9 cellular contexts compared by ENCODE assay signal in the genomic region with DNA sequence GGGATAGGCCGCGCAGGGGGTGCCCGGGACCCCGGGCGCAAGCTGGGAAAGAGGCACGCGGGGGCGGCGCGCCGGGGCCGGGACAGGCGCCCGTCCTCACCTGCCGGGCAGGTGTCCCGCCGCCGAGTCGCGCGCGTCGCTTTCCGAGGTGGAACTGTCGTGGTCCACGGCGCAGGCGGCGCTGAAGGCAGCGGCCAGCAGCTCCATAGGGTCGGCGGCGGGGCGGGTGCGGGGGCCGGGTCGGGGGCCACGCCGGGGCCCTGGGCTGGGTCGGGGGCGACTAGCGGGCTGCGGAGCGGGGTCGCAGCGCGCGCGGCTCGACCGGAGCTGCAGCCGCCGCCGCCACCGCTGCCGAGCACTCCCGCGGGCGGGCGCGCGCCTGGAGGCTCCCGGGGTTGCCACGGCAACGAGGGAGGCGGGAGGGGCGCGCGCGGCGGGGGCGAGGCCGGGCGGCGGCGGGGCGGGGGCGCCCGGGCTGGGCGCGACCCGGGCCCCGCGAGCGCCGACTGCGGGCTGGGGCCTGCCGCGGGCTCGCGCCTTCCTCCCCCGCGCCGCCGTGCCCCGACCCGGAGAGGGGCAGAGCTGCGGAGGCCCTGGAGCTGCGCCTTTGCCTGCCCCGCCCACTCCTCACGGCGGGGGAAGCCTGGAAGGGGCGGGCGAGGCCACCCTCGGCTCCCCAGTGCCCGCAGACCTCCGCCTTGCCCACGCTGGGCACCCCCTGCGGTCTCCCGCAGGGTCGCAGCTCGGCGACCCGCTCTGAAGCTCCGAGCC. TPM values are rescaled to one million over a fixed set of nuclear protein-coding genes. Genes with fewer than 3 reads are reported as not detected.
DNase-seq lines count a peak whose midpoint lies in the region; ATAC-seq, FAIRE-seq and TF ChIP-seq lines count a peak whose summit lies in the region.
"Had no signal": no experiment of that assay in that cellular context is flagged by ENCODE, and none has a peak within 500 bp of the region (broad histone marks: within the 10 kb centered on the region; RNA-seq: fewer than 3 reads in every experiment).

No MANE protein-coding gene starts in this region.

- H3K9me3 Mint-ChIP-seq in nephron: peaks cover 7% of the 10 kb centered on the region

- peaks cover 75% of the 10 kb centered on the region for H3K27me3 ChIP-seq in HUES48 (ENCODE audit: control insufficient read depth, insufficient read depth, low read length)
- no peaks in the 10 kb centered on the region for H3K27me3 ChIP-seq in HepG2 (ENCODE audit: control insufficient read depth in 1 of 2, insufficient read depth in 2 of 2, low read length in 2 of 2)

- WGBS in HepG2 (ENCODE audit: low lambda C conversion rate): 98% methylated on average over 113 of the region's 115 CpGs

- peaks cover 84% of the 10 kb centered on the region for H3K27me3 Mint-ChIP-seq in nephron (ENCODE audit: low read depth)

- H3K27ac Mint-ChIP-seq in nephron: no peak overlapping the region

- no peak overlapping the region for H2AFZ ChIP-seq in HepG2 (ENCODE audit: low read length)

- CTCF ChIA-PET in HepG2 (lab: Yijun Ruan, JAX; ENCODE audit: low intra/inter-chr PET ratio, low total read pairs): no interaction called here

- H3K4me2 ChIP-seq in HepG2 (ENCODE audit: low read depth, low read length): no peak overlapping the region

- H3K36me3 ChIP-seq in HUES48 (ENCODE audit: control insufficient read depth, insufficient read depth, low read length): no peaks in the 10 kb centered on the region
- peaks cover 3 to 15% of the 10 kb centered on the region in 2 experiments; a peak in 4 of 5 replicates for H3K36me3 ChIP-seq in HepG2 (replicated peaks in 1 of 2; ENCODE audit: control insufficient read depth in 1 of 2, insufficient read depth in 2 of 2, low read length in 2 of 2)

- BruUV-seq in HepG2 (replicated peaks; lab: Mats Ljungman, UMichigan): no TSS peak

- DNase-seq in AG09309 (ENCODE audit: low read depth) (no peak), coronary artery (ENCODE audit: low spot score) (no peak), foreskin fibroblast (no peak), NOMO-1 treated with DMSO at 0.1 percent for 48 hours (lab: John Stamatoyannopoulos, UW; ENCODE audit: unreplicated experiment) (no peak), HepG2 (ENCODE audit: low spot score) (no peak)
- no peak for DNase-seq in central memory CD4-positive, alpha-beta T cell
- DNase-seq: cortex of kidney had no signal

- in situ Hi-C loops in HepG2 (cut with HindIII; ENCODE audit: extremely low pct_ligation_motif_present, low pct_unique_long_range_greater_than_20kb): no loop called here

- no peak for ATAC-seq in HepG2

- H3K9me3 ChIP-seq in HUES48 (ENCODE audit: control insufficient read depth, insufficient read depth, low read length): no peaks in the 10 kb centered on the region
- H3K9me3 ChIP-seq in HepG2 (ENCODE audit: low read length): no peaks in the 10 kb centered on the region

- TF ChIP-seq EP300 in HepG2 (IDR thresholded peaks at IDR 0.05; ENCODE audit: low read depth in 2 of 2, low read length in 2 of 2): no peak
- TF ChIP-seq EP300 in HepG2 (CRISPR knock-in tag; IDR thresholded peaks at IDR 0.05; ENCODE audit: borderline replicate concordance): no peak

- H3K4me1 ChIP-seq in HUES48 (ENCODE audit: control insufficient read depth, insufficient read depth, low read length): peaks cover 22% of the 10 kb centered on the region; the same call in 1 of the 2 replicates
- H3K4me1 ChIP-seq in HepG2 (ENCODE audit: insufficient read depth, low read length): no peaks in the 10 kb centered on the region

- no peaks in the 10 kb centered on the region for H3K36me3 Mint-ChIP-seq in nephron (ENCODE audit: low read depth)

- no peak for FAIRE-seq in HepG2 (lab: Jason Lieb, UNC)

- H3K4me3 ChIP-seq in AG09309 (ENCODE audit: control insufficient read depth, low read depth, low read length) (peak overlapping the region; percentile 43), HUES48 (ENCODE audit: low read depth, low read length) (peak overlapping the region; percentile 69), coronary artery (peak overlapping the region; percentile 76), foreskin fibroblast (ENCODE audit: low read depth in 1 of 2, low read length in 2 of 2) (peak overlapping the region in 1 of 2 donors; percentile 7), HepG2 (replicated peaks in 1 of 3; ENCODE audit: insufficient read depth in 1 of 3, low read depth in 2 of 3, low read length in 3 of 3) (no peak overlapping the region)

- no peaks in the 10 kb centered on the region for H3K79me2 ChIP-seq in HepG2 (ENCODE audit: insufficient read depth, low read length)

- POLR2A ChIA-PET in HepG2 (lab: Yijun Ruan, JAX): no interaction called here

- peak overlapping the region in 2 of 3 experiments; percentile 76 to 81 for H3K4me3 Mint-ChIP-seq in nephron

- no peaks in the 10 kb centered on the region for H4K20me1 ChIP-seq in HepG2 (ENCODE audit: insufficient read depth, low read length)

- intact Hi-C loops in HepG2 (cut with micrococcal nuclease; ENCODE audit: unreplicated experiment): no loop called here

- TF ChIP-seq CTCF in AG09309 (IDR thresholded peaks at IDR 0.05; ENCODE audit: control insufficient read depth, insufficient read depth, low read depth, low read length, missing control alignments): no peak
- TF ChIP-seq CTCF in coronary artery (IDR thresholded peaks at IDR 0.05): no peak
- TF ChIP-seq CTCF in nephron (IDR thresholded peaks at IDR 0.05; ENCODE audit: unreplicated experiment in 3 of 3): no peak
- TF ChIP-seq CTCF in foreskin fibroblast (IDR thresholded peaks at IDR 0.05; ENCODE audit: low read depth, low read length): no peak
- TF ChIP-seq CTCF in HepG2 (CRISPR knock-in tag; IDR thresholded peaks at IDR 0.05): no peak

- no peak for TF ChIP-seq RAD21 in HepG2 (CRISPR knock-in tag; IDR thresholded peaks at IDR 0.05)

- H3K27ac ChIP-seq in HUES48 (ENCODE audit: low read depth, low read length) (no peak overlapping the region), coronary artery (no peak overlapping the region), HepG2 (ENCODE audit: extremely low read length, insufficient read depth, low read length) (no peak overlapping the region)

- no peak overlapping the region for H3K9ac ChIP-seq in HUES48 (ENCODE audit: low read depth, low read length)
- no peak overlapping the region for H3K9ac ChIP-seq in HepG2 (ENCODE audit: insufficient read depth, low read depth, low read length)

- TF ChIP-seq POLR2A in HepG2 (IDR thresholded peaks at IDR 0.05; ENCODE audit: insufficient read depth in 1 of 2, low read depth in 2 of 2, low read length in 2 of 2): no peak

- H3K4me1 Mint-ChIP-seq in nephron: peaks cover 25% of the 10 kb centered on the region

TF ChIP-seq in HepG2, 621 proteins besides CTCF, POLR2A, EP300 and RAD21 (continues in another document):
- TF ChIP-seq, protein P1, sequence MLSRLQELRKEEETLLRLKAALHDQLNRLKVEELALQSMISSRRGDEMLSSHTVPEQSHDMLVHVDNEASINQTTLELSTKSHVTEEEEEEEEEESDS (CRISPR knock-in tag; IDR thresholded peaks at IDR 0.05; ENCODE audit: borderline replicate concordance): no peak
- TF ChIP-seq ZFP62 (CRISPR knock-in tag; IDR thresholded peaks at IDR 0.05) (no peak), NCOA2 (CRISPR knock-in tag; IDR thresholded peaks at IDR 0.05) (no peak), JDP2 (CRISPR knock-in tag; IDR thresholded peaks at IDR 0.05; ENCODE audit: borderline replicate concordance) (no peak)
- TF ChIP-seq, protein P2, sequence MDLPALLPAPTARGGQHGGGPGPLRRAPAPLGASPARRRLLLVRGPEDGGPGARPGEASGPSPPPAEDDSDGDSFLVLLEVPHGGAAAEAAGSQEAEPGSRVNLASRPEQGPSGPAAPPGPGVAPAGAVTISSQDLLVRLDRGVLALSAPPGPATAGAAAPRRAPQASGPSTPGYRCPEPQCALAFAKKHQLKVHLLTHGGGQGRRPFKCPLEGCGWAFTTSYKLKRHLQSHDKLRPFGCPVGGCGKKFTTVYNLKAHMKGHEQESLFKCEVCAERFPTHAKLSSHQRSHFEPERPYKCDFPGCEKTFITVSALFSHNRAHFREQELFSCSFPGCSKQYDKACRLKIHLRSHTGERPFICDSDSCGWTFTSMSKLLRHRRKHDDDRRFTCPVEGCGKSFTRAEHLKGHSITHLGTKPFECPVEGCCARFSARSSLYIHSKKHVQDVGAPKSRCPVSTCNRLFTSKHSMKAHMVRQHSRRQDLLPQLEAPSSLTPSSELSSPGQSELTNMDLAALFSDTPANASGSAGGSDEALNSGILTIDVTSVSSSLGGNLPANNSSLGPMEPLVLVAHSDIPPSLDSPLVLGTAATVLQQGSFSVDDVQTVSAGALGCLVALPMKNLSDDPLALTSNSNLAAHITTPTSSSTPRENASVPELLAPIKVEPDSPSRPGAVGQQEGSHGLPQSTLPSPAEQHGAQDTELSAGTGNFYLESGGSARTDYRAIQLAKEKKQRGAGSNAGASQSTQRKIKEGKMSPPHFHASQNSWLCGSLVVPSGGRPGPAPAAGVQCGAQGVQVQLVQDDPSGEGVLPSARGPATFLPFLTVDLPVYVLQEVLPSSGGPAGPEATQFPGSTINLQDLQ (CRISPR knock-in tag; IDR thresholded peaks at IDR 0.05): no peak

RNA-seq across cellular contexts. Expression of a gene that starts 57.9 kb away (rescaled TPM):
- total RNA-seq in HepG2 (2016; rRNA removed; fragmentation: Illumina TruSeq; extraction: Trizol): 48.5 and 86.1 TPM in 2 replicates
- total RNA-seq in HepG2 (2016; cell fraction: cytosol; rRNA removed; fragmentation: Illumina TruSeq; extraction: Trizol; ENCODE audit: low read depth): 64.6 and 82.7 TPM in 2 replicates
- total RNA-seq in HepG2 (2016; cell fraction: insoluble cytoplasmic fraction; rRNA removed; fragmentation: Illumina TruSeq; extraction: Trizol): 52.1 and 76.7 TPM in 2 replicates
- 71.1 and 75.3 TPM in 2 replicates for total RNA-seq in HepG2 (2016; cell fraction: membrane; rRNA removed; fragmentation: Illumina TruSeq; extraction: Trizol)
- 47.7 and 55.5 TPM in 2 replicates for total RNA-seq in HepG2 (2016; cell fraction: nucleus; rRNA removed; fragmentation: Illumina TruSeq; extraction: Trizol)
- polyA plus RNA-seq in HepG2 (2011; rRNA removed): 59.1 and 62.9 TPM in 2 replicates
- 45.6 and 94.4 TPM in 2 replicates for polyA plus RNA-seq in HepG2 (2011; cell fraction: cytosol; rRNA removed)
- 87.4 and 124 TPM in 2 replicates for polyA plus RNA-seq in HepG2 (2011; cell fraction: nucleus; rRNA removed)
- polyA plus RNA-seq in HepG2 (2012): 42.0 and 51.4 TPM in 2 replicates
- polyA plus RNA-seq in HepG2 (2016; cell fraction: cytosol; fragmentation: Illumina TruSeq; extraction: Trizol; ENCODE audit: low read depth): 125 and 134 TPM in 2 replicates
- polyA plus RNA-seq in HepG2 (2016; cell fraction: insoluble cytoplasmic fraction; fragmentation: Illumina TruSeq; extraction: Trizol; ENCODE audit: low read depth): 60.9 and 75.2 TPM in 2 replicates
- polyA plus RNA-seq in HepG2 (2016; cell fraction: membrane; fragmentation: Illumina TruSeq; extraction: Trizol; ENCODE audit: low read depth): 102 and 104 TPM in 2 replicates
- polyA plus RNA-seq in HepG2 (2016; cell fraction: nucleus; fragmentation: Illumina TruSeq; extraction: Trizol; ENCODE audit: insufficient read depth, low read depth): 136 and 150 TPM in 2 replicates
- 5.3 and 89.5 TPM in 2 replicates for polyA minus RNA-seq in HepG2 (2011; rRNA and poly(A)+ RNA removed; ENCODE audit: low replicate concordance)
- 57.5 and 73.7 TPM in 2 replicates for polyA minus RNA-seq in HepG2 (2011; cell fraction: cytosol; rRNA and poly(A)+ RNA removed)
- 27.3 and 30.6 TPM in 2 replicates for polyA minus RNA-seq in HepG2 (2011; cell fraction: nucleus; rRNA and poly(A)+ RNA removed)

Comparison
In these comparisons a context has a peak if more than half of its experiments do, and no peak if none do; other contexts are left out.
1. H3K4me3 ChIP-seq: peak in AG09309 (single experiment), HUES48 (single experiment) and coronary artery (single experiment); none in HepG2 (0 of 3).